25 cellular contexts compared by ENCODE assay signal in genomic region chr15:66659384-66659783, GRCh38.
"Had no signal": no experiment of that assay in that cellular context is flagged by ENCODE, and none has a peak within 500 bp of the region (broad histone marks: within the 10 kb centered on the region; RNA-seq: fewer than 3 reads in every experiment).

No MANE protein-coding gene starts in this region.

- FAIRE-seq: colon, kidney, pancreas had no signal

- H3K27me3 ChIP-seq: hepatocyte, pancreas, tibial nerve, vagina had no signal

- H3K27ac ChIP-seq: dorsolateral prefrontal cortex, epithelial cell of prostate, hepatocyte, pancreas, sigmoid colon, thoracic aorta, tibial nerve, vagina had no signal

- H3K4me1 ChIP-seq: pancreas had no signal

- H3K4me3 ChIP-seq: dorsolateral prefrontal cortex, gastrocnemius medialis, hepatocyte, lower lobe of right lung, mucosa of descending colon, pancreas, sigmoid colon, thoracic aorta, tibial nerve, vagina had no signal

- H3K4me2 ChIP-seq: hepatocyte had no signal

- H2AFZ ChIP-seq: hepatocyte had no signal

- H3K36me3 ChIP-seq: gastrocnemius medialis, lower lobe of right lung, pancreas, sigmoid colon, thoracic aorta, tibial nerve, vagina had no signal

- ATAC-seq: esophagus mucosa; gastrocnemius medialis; left ventricle myocardium superior; lower lobe of right lung; mucosa of descending colon; pancreas; stimulated activated effector memory CD8-positive, alpha-beta T cell treated with anti-CD3 and anti-CD28 coated beads, Interleukin-12 subunit alpha, Interleukin-12 subunit beta, amount 100 ng/mL, for 72 hours had no signal

- H3K9me3 ChIP-seq: gastrocnemius medialis, lower lobe of right lung, mucosa of descending colon, pancreas, sigmoid colon, thoracic aorta, tibial nerve, vagina had no signal

- DNase-seq: central memory CD4-positive, alpha-beta T cell; dorsolateral prefrontal cortex; effector CD4-positive, alpha-beta T cell; foreskin fibroblast; gastrocnemius medialis; head of caudate nucleus; kidney; left ventricle myocardium superior; lower lobe of right lung; mucosa of descending colon; naive B cell; nephron progenitor cell; occipital lobe; pancreas; sigmoid colon; stimulated activated CD4-positive, alpha-beta T cell treated with anti-CD3 and anti-CD28 coated beads, Interleukin-2, amount 100 ng/mL, for 24 hours; stimulated activated CD4-positive, alpha-beta T cell treated with anti-CD3 and anti-CD28 coated beads, Interleukin-4, amount 100 ng/mL, for 24 hours had no signal

- H3K79me2 ChIP-seq: hepatocyte had no signal
